8 cellular contexts compared by ENCODE assay signal in the genomic region with DNA sequence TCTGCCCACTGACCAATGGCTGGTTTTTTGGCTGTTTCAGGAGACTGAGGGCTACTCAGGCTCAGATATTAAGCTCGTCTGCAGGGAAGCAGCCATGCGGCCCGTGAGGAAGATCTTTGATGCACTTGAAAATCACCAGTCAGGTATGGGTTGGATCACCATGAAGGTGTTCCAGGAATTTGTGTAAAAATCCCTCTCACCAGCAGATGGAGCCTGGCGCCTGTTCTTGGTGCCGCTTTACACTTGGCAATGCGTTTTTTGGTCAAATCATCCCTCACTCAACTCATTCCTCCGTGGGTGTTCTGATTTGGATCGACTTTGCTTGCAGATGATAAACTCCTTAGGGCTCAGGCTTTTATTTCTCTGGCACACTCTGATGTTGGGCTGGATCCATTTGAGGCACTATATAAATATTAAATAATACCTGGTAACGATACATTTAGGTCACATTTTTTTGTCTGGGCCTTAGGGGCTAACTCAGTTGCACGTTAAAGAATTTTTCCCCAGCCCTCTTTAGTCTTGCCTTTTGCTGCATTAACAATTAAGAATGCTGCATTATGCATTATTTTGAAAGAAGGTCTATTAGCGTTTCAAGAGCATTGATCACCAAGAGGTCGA. TPM values are rescaled to one million over a fixed set of nuclear protein-coding genes. Genes with fewer than 3 reads are reported as not detected.
DNase-seq lines count a peak whose midpoint lies in the region; ATAC-seq and TF ChIP-seq lines count a peak whose summit lies in the region.

No MANE protein-coding gene starts in this region.

- H3K4me1 ChIP-seq in ovary (ENCODE audit: insufficient read depth): peaks cover 1% of the 10 kb centered on the region

- no peaks in the 10 kb centered on the region for H3K9me3 Mint-ChIP-seq in type B pancreatic cell

- ATAC-seq in GM18861 (IDR thresholded peaks at IDR 0.05; ENCODE audit: unreplicated experiment): no peak

- H3K27ac ChIP-seq in ovary: no peak overlapping the region

- H3K27me3 ChIP-seq in ovary: no peaks in the 10 kb centered on the region

- TF ChIP-seq EP300 in ovary (IDR thresholded peaks at IDR 0.05): no peak

- no peak overlapping the region for H3K27ac Mint-ChIP-seq in type B pancreatic cell

- H3K4me3 Mint-ChIP-seq in type B pancreatic cell: no peak overlapping the region

- H3K27me3 Mint-ChIP-seq in type B pancreatic cell: no peaks in the 10 kb centered on the region

- H3K36me3 ChIP-seq in ovary: no peaks in the 10 kb centered on the region

- TF ChIP-seq POLR2A in ovary (IDR thresholded peaks at IDR 0.05): no peak

- H3K4me1 Mint-ChIP-seq in type B pancreatic cell (ENCODE audit: unreplicated experiment): no peaks in the 10 kb centered on the region

- no peaks in the 10 kb centered on the region for H3K36me3 Mint-ChIP-seq in type B pancreatic cell

- TF ChIP-seq CTCF in ovary (IDR thresholded peaks at IDR 0.05) (peak; percentile 37 to 50 (median 47)), type B pancreatic cell (conservative IDR thresholded peaks at IDR 0.05) (peak; percentile 84)

- H3K4me3 ChIP-seq in ovary: no peak overlapping the region

- 21 to 28% (median 24%) methylated on average over 12 of the region's 12 CpGs for WGBS in ovary, 3 donors

- no peaks in the 10 kb centered on the region for H3K9me3 ChIP-seq in ovary

- DNase-seq in D341Med (ENCODE audit: low spot score) (peak; percentile 82), HPDE6-E6E7 (ENCODE audit: extremely low spot score) (peak; percentile 52), RKO (ENCODE audit: low spot score) (peak; percentile 55), foreskin melanocyte (peak; percentile 13), ovary (peak; percentile 11 to 54 (median 51)), type B pancreatic cell (ENCODE audit: extremely low spot score, unreplicated experiment) (no peak)
- peak; percentile 22 for DNase-seq in activated T-helper 9 cell treated with anti-CD3 and anti-CD28 coated beads, Interleukin-2, amount 50 U/mL, for 16 hours (ENCODE audit: low read depth)

- intact Hi-C loops in ovary (cut with DNase I): loop anchor here in 1 of 4 donors (5.0 kb wide), 1 partner anchor 647 kb away; no protein-coding TSS in a partner anchor

RNA-seq across cellular contexts. Expression of gene HDHD2, which starts 50.0 kb away (rescaled TPM):
- 10 to 100 TPM; 18.2 to 48.3 (median 36.7) TPM for total RNA-seq in ovary
- polyA plus RNA-seq in ovary: 10 to 100 TPM; 19.0 to 48.4 TPM
- total RNA-seq in type B pancreatic cell (ENCODE audit: low replicate concordance): 24.7 and 41.8 TPM in 2 replicates
